35 cellular contexts compared by ENCODE assay signal in the genomic region with DNA sequence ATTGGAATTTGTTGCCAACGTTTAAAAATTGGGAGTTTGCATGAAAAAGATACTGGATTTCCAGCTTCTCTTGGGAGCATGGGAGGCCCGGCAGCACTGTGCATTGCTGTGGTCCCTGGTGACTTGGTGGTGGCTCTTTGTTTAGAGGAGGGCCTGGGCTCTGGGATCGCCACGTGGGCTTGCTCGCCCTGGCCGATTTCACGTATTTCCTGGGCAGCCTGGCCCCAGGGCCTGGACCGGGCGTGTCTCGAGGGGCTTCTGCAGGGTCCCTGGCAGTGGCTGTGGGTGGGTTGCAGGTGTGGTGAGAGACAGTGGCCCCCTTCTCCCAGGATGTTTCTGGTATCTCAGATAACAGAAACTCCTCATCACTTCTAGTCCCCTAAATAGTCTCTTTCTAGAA.
"Had no signal": no experiment of that assay in that cellular context is flagged by ENCODE, and none has a peak within 500 bp of the region (broad histone marks: within the 10 kb centered on the region; RNA-seq: fewer than 3 reads in every experiment).

No MANE protein-coding gene starts in this region.

- H3K4me2 ChIP-seq: KMS-11 had no signal

- H3K27ac ChIP-seq: KMS-11 had no signal

- H3K27me3 ChIP-seq: MG63 had no signal

- DNase-seq: Karpas-422, Kasumi-1, MG63, MM.1S, MV-4-11, NCI-H1048, NCI-H1092, NCI-H1092 treated with DMSO at 0.1 percent for 48 hours, NCI-H1105, NCI-H1105 treated with DMSO at 0.1 percent for 48 hours, NCI-H1417, NCI-H1417 treated with DMSO at 0.1 percent for 48 hours, NCI-H1436, NCI-H1436 treated with DMSO at 0.1 percent for 48 hours, NCI-H146, NCI-H1694, NCI-H1694 treated with DMSO at 0.1 percent for 48 hours, NCI-H187, NCI-H187 treated with DMSO at 0.1 percent for 48 hours, NCI-H1930, NCI-H2029, NCI-H2029 treated with DMSO at 0.1 percent for 48 hours, NCI-H2081, NCI-H2081 treated with DMSO at 0.1 percent for 48 hours, NCI-H2107, NCI-H2171, NCI-H2171 treated with DMSO at 0.1 percent for 48 hours, NCI-H2227 treated with DMSO at 0.1 percent for 48 hours, NCI-H226, NCI-H345, NCI-H446, NCI-H446 treated with DMSO at 0.1 percent for 48 hours, NCI-H510A, NCI-H510A treated with DMSO at 0.1 percent for 48 hours had no signal

- H3K9me3 ChIP-seq: MG63 had no signal

- H3K9ac ChIP-seq: KMS-11 had no signal

- H3K36me3 ChIP-seq: MG63 had no signal

- H3K4me3 ChIP-seq: MG63 had no signal
